ENCODE assay signal across 13 cellular contexts in the genomic region with DNA sequence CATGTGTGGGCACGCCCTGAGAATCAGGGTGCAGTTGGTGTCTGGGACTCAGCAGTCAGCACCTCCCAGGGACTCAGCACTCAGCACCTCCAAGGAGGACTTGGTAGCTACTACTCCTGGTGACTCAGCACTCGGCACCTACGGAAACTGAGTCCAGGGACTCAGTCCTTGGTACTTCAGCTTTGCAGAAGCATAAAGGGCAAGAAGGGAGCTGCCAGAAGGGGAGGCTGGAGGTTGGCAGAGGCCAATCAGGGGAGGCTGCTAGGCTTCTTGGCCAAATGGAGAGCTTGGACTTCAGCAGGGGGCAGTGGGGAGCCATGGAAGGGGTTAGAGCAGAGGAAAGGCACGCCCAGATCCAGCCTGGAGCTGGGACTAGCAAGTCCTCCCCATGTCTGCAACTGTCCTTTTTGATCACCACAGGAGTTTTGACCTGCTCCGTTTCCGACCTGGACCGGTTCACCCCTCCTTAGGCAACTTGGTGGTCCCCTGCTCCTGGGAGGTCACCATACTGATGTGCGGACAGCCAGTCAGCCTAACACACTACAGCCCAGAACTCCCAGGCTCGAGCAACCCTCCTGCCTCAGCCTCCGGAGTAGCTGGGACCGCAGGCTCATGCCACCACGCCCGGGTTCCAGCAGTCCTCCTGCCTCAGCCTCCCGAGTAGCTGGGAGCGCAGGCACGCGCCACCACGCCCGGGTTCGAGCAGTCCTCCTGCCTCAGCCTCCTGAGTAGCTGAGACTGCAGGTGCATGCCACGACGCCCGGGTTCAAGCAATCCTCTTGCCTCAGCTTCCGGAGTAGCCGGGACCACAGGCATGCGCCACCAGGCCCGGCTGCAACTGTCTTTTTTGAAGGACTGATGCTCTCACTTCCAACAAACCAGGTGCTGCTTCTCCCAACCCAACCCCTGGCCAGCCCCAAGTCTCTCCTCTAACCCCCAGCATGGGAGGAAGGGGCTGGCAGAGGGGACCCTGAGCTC. TPM values are rescaled to one million over a fixed set of nuclear protein-coding genes. Genes with fewer than 3 reads are reported as not detected.
DNase-seq lines count a peak whose midpoint lies in the region; ATAC-seq, FAIRE-seq and TF ChIP-seq lines count a peak whose summit lies in the region.
"Had no signal": no experiment of that assay in that cellular context is flagged by ENCODE, and none has a peak within 500 bp of the region (broad histone marks: within the 10 kb centered on the region; RNA-seq: fewer than 3 reads in every experiment).

No MANE protein-coding gene starts in this region.

- H3K36me3 ChIP-seq in BE2C: no peaks in the 10 kb centered on the region
- H3K36me3 ChIP-seq in keratinocyte (ENCODE audit: control insufficient read depth in 2 of 2, extremely low read depth in 1 of 2, insufficient read depth in 2 of 2, low read length in 2 of 2): no peaks in the 10 kb centered on the region

- peak overlapping the region; percentile 72 for H3K9ac ChIP-seq in keratinocyte (ENCODE audit: control insufficient read depth, extremely low read depth, insufficient read depth, low read length)

- TF ChIP-seq CTCF in BE2C (IDR thresholded peaks at IDR 0.05; ENCODE audit: low read depth, low read length) (0 out of 2 replicates have a peak, but pooled peaks have one; percentile 14), GM12875 (IDR thresholded peaks at IDR 0.05; ENCODE audit: borderline replicate concordance, insufficient read depth, low read depth, low read length) (no peak), keratinocyte (optimal IDR thresholded peaks at IDR 0.05 in 1 of 3, IDR thresholded peaks at IDR 0.05 in 1 of 3, conservative IDR thresholded peaks at IDR 0.05 in 1 of 3; ENCODE audit: extremely low read depth in 1 of 3, insufficient read depth in 2 of 3, low read length in 3 of 3) (peak in 2 of 3 experiments; percentile 42 to 43)
- TF ChIP-seq CTCF in activated CD8-positive, alpha-beta T cell treated with anti-CD3 and anti-CD28 coated beads for 36 hours (IDR thresholded peaks at IDR 0.05): no peak

- DNase-seq in BE2C (no peak), keratinocyte (ENCODE audit: low read depth, low spot score) (no peak), cortex of kidney (lab: John Stamatoyannopoulos, UW) (no peak), mesenteric fat pad (ENCODE audit: low spot score) (no peak)
- peak; percentile 33 for DNase-seq in activated CD8-positive, alpha-beta T cell treated with anti-CD3 and anti-CD28 coated beads for 36 hours
- no peak for DNase-seq in stimulated activated CD4-positive, alpha-beta T cell treated with anti-CD3 and anti-CD28 coated beads, Interleukin-2, amount 100 ng/mL, for 48 hours
- DNase-seq: activated CD8-positive, alpha-beta memory T cell treated with anti-CD3 and anti-CD28 coated beads for 24 hours; NCI-H226; stimulated activated CD8-positive, alpha-beta memory T cell treated with anti-CD3 and anti-CD28 coated beads, Interleukin-4, amount 100 ng/mL, for 48 hours had no signal

- no peak overlapping the region for H3K27ac ChIP-seq in keratinocyte (ENCODE audit: control insufficient read depth, insufficient read depth, low read length)

- FAIRE-seq in keratinocyte (lab: Jason Lieb, UNC): no peak
- FAIRE-seq: endometrium had no signal

- H3K9me3 Mint-ChIP-seq in activated CD8-positive, alpha-beta T cell treated with anti-CD3 and anti-CD28 coated beads for 36 hours: no peaks in the 10 kb centered on the region
- H3K9me3 Mint-ChIP-seq: neural crest cell had no signal

- POLR2A ChIA-PET in activated CD8-positive, alpha-beta T cell treated with anti-CD3 and anti-CD28 coated beads for 36 hours (lab: Charles Lee): interaction anchor here (0.6 to 2.8 kb wide), 5 partner anchors 9 to 136 kb away, joined by 3 to 10 read pairs (median 3); no protein-coding TSS in a partner anchor

- H3K4me2 ChIP-seq in keratinocyte (ENCODE audit: control insufficient read depth, extremely low read depth, insufficient read depth, low read depth, low read length): peak overlapping the region; percentile 85

- no peaks in the 10 kb centered on the region for H3K36me3 Mint-ChIP-seq in activated CD8-positive, alpha-beta T cell treated with anti-CD3 and anti-CD28 coated beads for 36 hours (ENCODE audit: low read depth)

- intact Hi-C loops in activated CD8-positive, alpha-beta T cell treated with anti-CD3 and anti-CD28 coated beads for 36 hours (cut with micrococcal nuclease): no loop called here

- H3K27me3 Mint-ChIP-seq in activated CD8-positive, alpha-beta T cell treated with anti-CD3 and anti-CD28 coated beads for 36 hours: no peaks in the 10 kb centered on the region

- H3K4me3 ChIP-seq in BE2C (ENCODE audit: low read depth, low read length): no peak overlapping the region
- peak overlapping the region; percentile 57 for H3K4me3 ChIP-seq in GM12875 (ENCODE audit: low read depth, low read length)
- peak overlapping the region in 2 of 3 experiments; percentile 71 to 77 for H3K4me3 ChIP-seq in keratinocyte (ENCODE audit: control insufficient read depth in 2 of 3, extremely low read depth in 1 of 3, insufficient read depth in 2 of 3, low read depth in 1 of 3, low read length in 3 of 3)

- no peaks in the 10 kb centered on the region for H3K9me3 ChIP-seq in BE2C
- no peaks in the 10 kb centered on the region for H3K9me3 ChIP-seq in keratinocyte (ENCODE audit: control insufficient read depth, low read depth, low read length)

- H3K27ac Mint-ChIP-seq in activated CD8-positive, alpha-beta T cell treated with anti-CD3 and anti-CD28 coated beads for 36 hours: no peak overlapping the region

- H3K9me1 ChIP-seq in keratinocyte (ENCODE audit: control insufficient read depth, extremely low read depth, insufficient read depth, low read length): no peaks in the 10 kb centered on the region

- no peak overlapping the region for H2AFZ ChIP-seq in keratinocyte (ENCODE audit: control insufficient read depth, low read length)

- no peak for ATAC-seq in activated CD8-positive, alpha-beta T cell treated with anti-CD3 and anti-CD28 coated beads for 36 hours
- ATAC-seq in HG02973 (IDR thresholded peaks at IDR 0.05; ENCODE audit: unreplicated experiment): no peak

- H3K79me2 ChIP-seq in keratinocyte (ENCODE audit: control insufficient read depth, insufficient read depth, low read length): peaks cover 9% of the 10 kb centered on the region

- peaks cover 22% of the 10 kb centered on the region for H3K4me1 Mint-ChIP-seq in activated CD8-positive, alpha-beta T cell treated with anti-CD3 and anti-CD28 coated beads for 36 hours (ENCODE audit: low read depth)

- CTCF ChIA-PET in activated CD8-positive, alpha-beta T cell treated with anti-CD3 and anti-CD28 coated beads for 36 hours (lab: Charles Lee): interaction anchor here (0.7 to 3.4 kb wide), 3 partner anchors 9 to 24 kb away, joined by 3 to 19 read pairs (median 6); a partner anchor contains a TSS

- H4K20me1 ChIP-seq in keratinocyte (ENCODE audit: control insufficient read depth, extremely low read depth, insufficient read depth, low read length): no peaks in the 10 kb centered on the region

- no peaks in the 10 kb centered on the region for H3K4me1 ChIP-seq in BE2C
- peaks cover 24% of the 10 kb centered on the region for H3K4me1 ChIP-seq in keratinocyte (ENCODE audit: control insufficient read depth, extremely low read depth, insufficient read depth, low read length)

- no peaks in the 10 kb centered on the region for H3K27me3 ChIP-seq in BE2C
- no peaks in the 10 kb centered on the region for H3K27me3 ChIP-seq in keratinocyte (ENCODE audit: control insufficient read depth, extremely low read depth, insufficient read depth, low read length)

- peak overlapping the region; percentile 72 for H3K4me3 Mint-ChIP-seq in activated CD8-positive, alpha-beta T cell treated with anti-CD3 and anti-CD28 coated beads for 36 hours
- H3K4me3 Mint-ChIP-seq: neural crest cell had no signal

- dilution Hi-C loops in keratinocyte (cut with MboI; ENCODE audit: extremely low pct_ligation_motif_present, low sequenced_read_pairs): no loop called here

RNA-seq across cellular contexts. Expression of a gene that starts 1.5 kb away (rescaled TPM):
- polyA plus RNA-seq in BE2C (2012; ENCODE audit: insufficient read depth, insufficient read length, low read depth): not detected
- 10 to 100 TPM; 28.2 to 29.0 TPM for total RNA-seq in activated CD8-positive, alpha-beta T cell treated with anti-CD3 and anti-CD28 coated beads for 36 hours
- polyA plus RNA-seq in keratinocyte: 16.1 to 40.2 TPM (median 17.7 TPM) in 3 replicates
- 12.2 TPM for polyA plus RNA-seq in keratinocyte (2011; ENCODE audit: low read depth)
- polyA plus RNA-seq in keratinocyte (2011; cell fraction: cytosol; rRNA removed): 2.5 and 4.0 TPM in 2 replicates
- polyA plus RNA-seq in keratinocyte (2011; cell fraction: nucleus; rRNA removed): 143 and 201 TPM in 2 replicates
- 18.0 and 49.7 TPM in 2 replicates for polyA plus RNA-seq in keratinocyte (2012; ENCODE audit: low replicate concordance)
- polyA minus RNA-seq in keratinocyte: 15.2 to 21.3 TPM (median 15.5 TPM) in 3 replicates
- 5.0 TPM for polyA minus RNA-seq in keratinocyte (2011; cell fraction: cytosol; rRNA and poly(A)+ RNA removed)
- polyA minus RNA-seq in keratinocyte (2011; cell fraction: nucleus; rRNA and poly(A)+ RNA removed): 28.2 and 31.9 TPM in 2 replicates
- total RNA-seq in mesenteric fat pad: 1.2 TPM
- total RNA-seq: neural crest cell had no signal

RNA-seq across cellular contexts. Expression of a gene that starts 9.7 kb away (rescaled TPM):
- 22.9 TPM for polyA plus RNA-seq in BE2C (2012; ENCODE audit: insufficient read depth, insufficient read length, low read depth)
- total RNA-seq in activated CD8-positive, alpha-beta T cell treated with anti-CD3 and anti-CD28 coated beads for 36 hours: 10 to 100 TPM; 17.4 to 18.0 TPM
- polyA plus RNA-seq in keratinocyte: 21.6 to 36.7 TPM (median 31.7 TPM) in 3 replicates
- polyA plus RNA-seq in keratinocyte (2011; ENCODE audit: low read depth): 15.6 TPM
- 21.5 and 31.3 TPM in 2 replicates for polyA plus RNA-seq in keratinocyte (2011; cell fraction: cytosol; rRNA removed)
- 73.0 and 91.5 TPM in 2 replicates for polyA plus RNA-seq in keratinocyte (2011; cell fraction: nucleus; rRNA removed)
- 25.4 and 36.5 TPM in 2 replicates for polyA plus RNA-seq in keratinocyte (2012; ENCODE audit: low replicate concordance)
- 42.6 to 74.9 TPM (median 46.0 TPM) in 3 replicates for polyA minus RNA-seq in keratinocyte
- 48.5 TPM for polyA minus RNA-seq in keratinocyte (2011; cell fraction: cytosol; rRNA and poly(A)+ RNA removed)
- polyA minus RNA-seq in keratinocyte (2011; cell fraction: nucleus; rRNA and poly(A)+ RNA removed): 59.6 and 60.7 TPM in 2 replicates
- total RNA-seq in mesenteric fat pad: 26.9 TPM

RNA-seq across cellular contexts. Expression of a gene that starts 25.6 kb away (rescaled TPM):
- polyA plus RNA-seq in BE2C (2012; ENCODE audit: insufficient read depth, insufficient read length, low read depth): 7.9 TPM
- 10 to 100 TPM; 33.9 to 35.0 TPM for total RNA-seq in activated CD8-positive, alpha-beta T cell treated with anti-CD3 and anti-CD28 coated beads for 36 hours
- polyA plus RNA-seq in keratinocyte: 1.8 to 3.8 TPM (median 2.4 TPM) in 3 replicates
- polyA plus RNA-seq in keratinocyte (2011; ENCODE audit: low read depth): not detected
- 0.78 and 2.4 TPM in 2 replicates for polyA plus RNA-seq in keratinocyte (2011; cell fraction: cytosol; rRNA removed)
- polyA plus RNA-seq in keratinocyte (2011; cell fraction: nucleus; rRNA removed): 2.9 and 3.4 TPM in 2 replicates
- 2.8 and 6.5 TPM in 2 replicates for polyA plus RNA-seq in keratinocyte (2012; ENCODE audit: low replicate concordance)
- polyA minus RNA-seq in keratinocyte: 0.67 to 8.0 TPM (median 1.0 TPM) in 3 replicates
- 3.6 TPM for polyA minus RNA-seq in keratinocyte (2011; cell fraction: cytosol; rRNA and poly(A)+ RNA removed)
- polyA minus RNA-seq in keratinocyte (2011; cell fraction: nucleus; rRNA and poly(A)+ RNA removed): 1.9 and 2.0 TPM in 2 replicates
- total RNA-seq in mesenteric fat pad: 25.3 TPM

RNA-seq across cellular contexts. Expression of a gene that starts 46.3 kb away (rescaled TPM):
- not detected for polyA plus RNA-seq in BE2C (2012; ENCODE audit: insufficient read depth, insufficient read length, low read depth)
- total RNA-seq in activated CD8-positive, alpha-beta T cell treated with anti-CD3 and anti-CD28 coated beads for 36 hours: under 1 TPM in 1 of 2 experiments, not detected in 1; 0.18 TPM
- polyA plus RNA-seq in keratinocyte: 125 to 245 TPM (median 127 TPM) in 3 replicates
- 112 TPM for polyA plus RNA-seq in keratinocyte (2011; ENCODE audit: low read depth)
- polyA plus RNA-seq in keratinocyte (2011; cell fraction: cytosol; rRNA removed): 67.9 and 176 TPM in 2 replicates
- polyA plus RNA-seq in keratinocyte (2011; cell fraction: nucleus; rRNA removed): 163 and 226 TPM in 2 replicates
- 180 and 202 TPM in 2 replicates for polyA plus RNA-seq in keratinocyte (2012; ENCODE audit: low replicate concordance)
- 98.9 to 231 TPM (median 193 TPM) in 3 replicates for polyA minus RNA-seq in keratinocyte
- 467 TPM for polyA minus RNA-seq in keratinocyte (2011; cell fraction: cytosol; rRNA and poly(A)+ RNA removed)
- polyA minus RNA-seq in keratinocyte (2011; cell fraction: nucleus; rRNA and poly(A)+ RNA removed): 173 and 240 TPM in 2 replicates
- total RNA-seq in mesenteric fat pad: 1.2 TPM

Comparison
In these comparisons a context has a peak if more than half of its experiments do, and no peak if none do; other contexts are left out.
1. CTCF ChIP-seq: peak in BE2C (single experiment) and keratinocyte (2 of 3); none in GM12875 (single experiment) and activated CD8-positive, alpha-beta T cell treated with anti-CD3 and anti-CD28 coated beads for 36 hours (single experiment).
2. RNA of a gene that starts 1.5 kb away (total RNA-seq): 28.2 to 29.0 TPM in activated CD8-positive, alpha-beta T cell treated with anti-CD3 and anti-CD28 coated beads for 36 hours; 1.2 TPM in mesenteric fat pad (single experiment); every median in the first group is over 10 times any median in the second.